25 cellular contexts compared by ENCODE assay signal in the genomic region with DNA sequence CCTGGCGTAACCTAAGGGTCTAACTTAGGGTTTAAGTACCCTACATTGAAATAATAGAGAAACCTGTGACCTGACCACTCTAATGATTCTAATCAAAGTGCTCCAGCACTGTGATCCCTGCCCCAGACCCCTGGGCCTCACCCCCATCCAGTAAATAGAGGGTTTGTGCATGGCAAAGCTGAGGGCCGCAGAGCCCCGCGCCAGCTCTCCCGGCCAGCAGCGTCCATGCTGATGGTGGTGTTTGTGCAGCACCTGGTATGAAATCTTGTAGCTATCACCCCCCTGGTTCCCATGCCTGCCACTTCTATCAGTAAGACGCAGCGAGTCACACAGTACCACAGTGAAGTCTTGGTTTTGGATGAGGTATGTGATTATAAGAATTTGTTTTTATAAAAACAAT.
"Had no signal": no experiment of that assay in that cellular context is flagged by ENCODE, and none has a peak within 500 bp of the region (broad histone marks: within the 10 kb centered on the region; RNA-seq: fewer than 3 reads in every experiment).

No MANE protein-coding gene starts in this region.

- H3K4me2 ChIP-seq: hepatocyte had no signal

- H3K4me1 ChIP-seq: gastrocnemius medialis, lower lobe of right lung had no signal

- H3K36me3 ChIP-seq: esophagus squamous epithelium, gastrocnemius medialis, heart left ventricle, lower lobe of right lung had no signal

- H3K4me1 Mint-ChIP-seq: immature natural killer cell had no signal

- H2AFZ ChIP-seq: hepatocyte had no signal

- ATAC-seq: effector memory CD8-positive, alpha-beta T cell; esophagus mucosa; gastrocnemius medialis; left colon; left lobe of liver; lower lobe of right lung; mucosa of descending colon had no signal

- H3K9me3 Mint-ChIP-seq: dendritic cell treated with granulocyte-macrophage colony-stimulating factor and Interleukin-4, amounts not matched to agents 40 ng/mL and 50 ng/mL, for 4 days; effector memory CD8-positive, alpha-beta T cell; immature natural killer cell; mesothelial cell of epicardium had no signal

- H3K4me3 Mint-ChIP-seq: dendritic cell treated with granulocyte-macrophage colony-stimulating factor and Interleukin-4, amounts not matched to agents 40 ng/mL and 50 ng/mL, for 4 days; effector memory CD8-positive, alpha-beta T cell; endodermal cell; immature natural killer cell; mesothelial cell of epicardium had no signal

- H3K27ac Mint-ChIP-seq: dendritic cell treated with granulocyte-macrophage colony-stimulating factor and Interleukin-4, amounts not matched to agents 40 ng/mL and 50 ng/mL, for 4 days; effector memory CD8-positive, alpha-beta T cell; endodermal cell; immature natural killer cell; mesothelial cell of epicardium had no signal

- DNase-seq: effector CD8-positive, alpha-beta T cell; effector memory CD8-positive, alpha-beta T cell; endodermal cell; erythroblast; esophagus squamous epithelium; foreskin fibroblast; foreskin melanocyte; gastrocnemius medialis; heart left ventricle; immature natural killer cell; islet precursor cell; kidney; kidney glomerular epithelial cell; left colon; left ventricle myocardium superior; lower lobe of right lung; mesenchymal stem cell; mucosa of descending colon had no signal

- H3K27me3 ChIP-seq: heart left ventricle, hepatocyte had no signal

- H3K9me3 ChIP-seq: esophagus squamous epithelium, gastrocnemius medialis, heart left ventricle, lower lobe of right lung, mucosa of descending colon had no signal

- H3K36me3 Mint-ChIP-seq: immature natural killer cell had no signal

- H3K4me3 ChIP-seq: coronary artery, esophagus squamous epithelium, gastrocnemius medialis, heart left ventricle, hepatocyte, lower lobe of right lung, mucosa of descending colon had no signal

- H3K27ac ChIP-seq: coronary artery, epithelial cell of prostate, esophagus squamous epithelium, gastrocnemius medialis, hepatocyte, lower lobe of right lung had no signal
